Comparison of ENCODE assay signal across 20 cellular contexts in genomic region chr15:74821790-74822158, GRCh38. TPM values are rescaled to one million over a fixed set of nuclear protein-coding genes. Genes with fewer than 3 reads are reported as not detected.
DNase-seq lines count a peak whose midpoint lies in the region; TF ChIP-seq lines count a peak whose summit lies in the region.
"Had no signal": no experiment of that assay in that cellular context is flagged by ENCODE, and none has a peak within 500 bp of the region (broad histone marks: within the 10 kb centered on the region; RNA-seq: fewer than 3 reads in every experiment).

No MANE protein-coding gene starts in this region.

- H3K9ac ChIP-seq in BLaER1 (no peak overlapping the region), SU-DHL-6 (ENCODE audit: low read length) (no peak overlapping the region), neuronal stem cell (ENCODE audit: low read depth, low read length, poor library complexity) (no peak overlapping the region)

- H3K14ac ChIP-seq in neuronal stem cell (ENCODE audit: low read length): no peak overlapping the region

- peaks cover 37% of the 10 kb centered on the region for H3K4me1 ChIP-seq in BLaER1
- H3K4me1 ChIP-seq in HEK293 (ENCODE audit: control insufficient read depth, insufficient read depth, low read length): 0 out of 2 replicates have a peak, but pooled peaks cover 2% of the 10 kb centered on the region
- peaks cover 6 to 19% of the 10 kb centered on the region in 2 donors for H3K4me1 ChIP-seq in neuronal stem cell (ENCODE audit: control insufficient read depth in 2 of 2, insufficient read depth in 1 of 2, low read depth in 1 of 2, low read length in 2 of 2)
- no peaks in the 10 kb centered on the region; the same call in 1 of the 2 replicates for H3K4me1 ChIP-seq in HAP-1
- H3K4me1 ChIP-seq: SJCRH30 had no signal

- peaks cover 15% of the 10 kb centered on the region for H3K27me3 Mint-ChIP-seq in activated naive CD8-positive, alpha-beta T cell treated with anti-CD3 and anti-CD28 coated beads for 36 hours

- no peaks in the 10 kb centered on the region for H3K9me3 ChIP-seq in BLaER1
- H3K9me3 ChIP-seq in HEK293 (ENCODE audit: control insufficient read depth, insufficient read depth, low read depth, low read length): no peaks in the 10 kb centered on the region
- H3K9me3 ChIP-seq in SU-DHL-6 (ENCODE audit: insufficient read depth, low read length): no peaks in the 10 kb centered on the region
- no peaks in the 10 kb centered on the region for H3K9me3 ChIP-seq in neuronal stem cell (replicated peaks in 1 of 2; ENCODE audit: control insufficient read depth in 2 of 2, insufficient read depth in 1 of 2, low read depth in 1 of 2, low read length in 2 of 2)
- no peaks in the 10 kb centered on the region for H3K9me3 ChIP-seq in HAP-1
- H3K9me3 ChIP-seq: Peyer's patch, SJCRH30 had no signal

- no peak overlapping the region for H2BK12ac ChIP-seq in neuronal stem cell (ENCODE audit: low read length)

- peak overlapping the region; percentile 41; the same call in 1 of the 2 replicates for H3K27ac ChIP-seq in BLaER1
- H3K27ac ChIP-seq in HEK293 (ENCODE audit: extremely low read depth, low read depth, low read length): no peak overlapping the region
- peak overlapping the region; percentile 34; the same call in 1 of the 2 replicates for H3K27ac ChIP-seq in SU-DHL-6 (ENCODE audit: low read depth, low read length)
- no peak overlapping the region for H3K27ac ChIP-seq in neuronal stem cell (replicated peaks; ENCODE audit: low read length)
- H3K27ac ChIP-seq: C4-2B, Peyer's patch, SJCRH30 had no signal

- peaks cover 5% of the 10 kb centered on the region for H3K4me1 Mint-ChIP-seq in activated naive CD8-positive, alpha-beta T cell treated with anti-CD3 and anti-CD28 coated beads for 36 hours

- H3K4me2 ChIP-seq in BLaER1 (peak overlapping the region; percentile 66), SU-DHL-6 (ENCODE audit: low read depth, low read length, poor library complexity, severe bottlenecking) (peak overlapping the region; percentile 50), neuronal stem cell (ENCODE audit: insufficient read depth, low read length, poor library complexity, severe bottlenecking) (no peak overlapping the region)

- H3F3A ChIP-seq in SU-DHL-6 (ENCODE audit: insufficient read depth): no peaks in the 10 kb centered on the region

- TF ChIP-seq CTCF in HEK293 (tag by site-specific recombination; IDR thresholded peaks at IDR 0.05): no peak
- no peak for TF ChIP-seq CTCF in SU-DHL-6 (IDR thresholded peaks at IDR 0.05; ENCODE audit: insufficient read depth, low read length, poor library complexity, severe bottlenecking)

- H2BK5ac ChIP-seq in neuronal stem cell (ENCODE audit: low read length): no peak overlapping the region

- H3K79me1 ChIP-seq in neuronal stem cell (ENCODE audit: low read depth, low read length): no peaks in the 10 kb centered on the region

- no peaks in the 10 kb centered on the region for H3K9me2 ChIP-seq in SU-DHL-6 (replicated peaks; ENCODE audit: insufficient read depth, low read length)

- H3K4ac ChIP-seq in neuronal stem cell (ENCODE audit: low read length): no peak overlapping the region

- no peak overlapping the region for H3K27ac Mint-ChIP-seq in activated naive CD8-positive, alpha-beta T cell treated with anti-CD3 and anti-CD28 coated beads for 36 hours

- H3K27me3 ChIP-seq in BLaER1 (0 out of 2 replicates have a peak, but pooled peaks cover 1% of the 10 kb centered on the region), SU-DHL-6 (ENCODE audit: low read length) (no peaks in the 10 kb centered on the region), neuronal stem cell (ENCODE audit: control insufficient read depth in 3 of 3, insufficient read depth in 3 of 3, low read depth in 1 of 3, low read length in 3 of 3) (peaks cover 0 to 75% (median 17%) of the 10 kb centered on the region in 3 experiments), HAP-1 (ENCODE audit: low read depth) (peaks cover 42% of the 10 kb centered on the region)

- H3K9me3 Mint-ChIP-seq in activated naive CD8-positive, alpha-beta T cell treated with anti-CD3 and anti-CD28 coated beads for 36 hours: no peaks in the 10 kb centered on the region
- H3K9me3 Mint-ChIP-seq: CD8-positive, alpha-beta memory T cell had no signal

- no peak overlapping the region for H3K4me3 Mint-ChIP-seq in activated naive CD8-positive, alpha-beta T cell treated with anti-CD3 and anti-CD28 coated beads for 36 hours
- H3K4me3 Mint-ChIP-seq: CD8-positive, alpha-beta memory T cell had no signal

- H3K4me3 ChIP-seq in BLaER1: no peak overlapping the region
- no peak overlapping the region for H3K4me3 ChIP-seq in HEK293 (ENCODE audit: low read depth, low read length)
- no peak overlapping the region for H3K4me3 ChIP-seq in SU-DHL-6 (ENCODE audit: insufficient read depth, low read length, poor library complexity, severe bottlenecking)
- no peak overlapping the region for H3K4me3 ChIP-seq in neuronal stem cell (ENCODE audit: low read length in 2 of 2)
- no peak overlapping the region for H3K4me3 ChIP-seq in HAP-1
- H3K4me3 ChIP-seq: K562, SJCRH30 had no signal

- no peaks in the 10 kb centered on the region for H3K79me2 ChIP-seq in SU-DHL-6 (ENCODE audit: insufficient read depth, low read length)

- no peaks in the 10 kb centered on the region for H3K36me3 ChIP-seq in BLaER1
- H3K36me3 ChIP-seq in HEK293 (ENCODE audit: control insufficient read depth in 2 of 2, insufficient read depth in 1 of 2, low read length in 2 of 2): no peaks in the 10 kb centered on the region
- no peaks in the 10 kb centered on the region for H3K36me3 ChIP-seq in SU-DHL-6 (ENCODE audit: low read length)
- no peaks in the 10 kb centered on the region for H3K36me3 ChIP-seq in neuronal stem cell (replicated peaks in 1 of 2; ENCODE audit: control insufficient read depth in 2 of 2, insufficient read depth in 2 of 2, low read length in 2 of 2)
- H3K36me3 ChIP-seq in HAP-1 (replicated peaks): no peaks in the 10 kb centered on the region
- H3K36me3 ChIP-seq: Peyer's patch, SJCRH30 had no signal

- no peak overlapping the region for H4K8ac ChIP-seq in neuronal stem cell (ENCODE audit: low read depth, low read length)

- POLR2A ChIA-PET in HEK293 (lab: Yijun Ruan, JAX): no interaction called here

- H2AFZ ChIP-seq in SU-DHL-6 (ENCODE audit: low read depth, low read length, severe bottlenecking) (no peak overlapping the region), neuronal stem cell (ENCODE audit: low read length) (no peak overlapping the region)

- no peak overlapping the region for H4K91ac ChIP-seq in neuronal stem cell (ENCODE audit: low read depth, low read length, poor library complexity)

- H4K20me1 ChIP-seq in BLaER1: peaks cover 1% of the 10 kb centered on the region; the same call in 1 of the 2 replicates
- H4K20me1 ChIP-seq in SU-DHL-6 (ENCODE audit: low read depth, low read length): no peaks in the 10 kb centered on the region

- H3K18ac ChIP-seq in neuronal stem cell (ENCODE audit: low read length): peak overlapping the region; percentile 44

- no peak overlapping the region for H2AK5ac ChIP-seq in neuronal stem cell (ENCODE audit: low read depth, low read length)

- no peaks in the 10 kb centered on the region for H3K36me3 Mint-ChIP-seq in activated naive CD8-positive, alpha-beta T cell treated with anti-CD3 and anti-CD28 coated beads for 36 hours

- no peak overlapping the region for H2BK15ac ChIP-seq in neuronal stem cell (ENCODE audit: low read length)

- in situ Hi-C loops in HAP-1 (cut with MboI; ENCODE audit: low sequenced_read_pairs): loop anchor here (25.0 kb wide), 1 partner anchor 491 kb away; no protein-coding TSS in a partner anchor

- no peak overlapping the region for H2BK120ac ChIP-seq in neuronal stem cell (ENCODE audit: low read depth, low read length)

- CTCF ChIA-PET in HEK293 (lab: Yijun Ruan, JAX): interaction anchor here (0.6 to 1.8 kb wide), 5 partner anchors 11 to 129 kb away, joined by 3 to 6 read pairs (median 5); no protein-coding TSS in a partner anchor

- no CpG with 5 or more reads among the region's 7 CpGs for WGBS in neuronal stem cell (ENCODE audit: extremely low coverage in 2 of 2, insufficient read length in 2 of 2, insufficient replicate concordance in 1 of 2), 2 donors

- DNase-seq in neuronal stem cell (ENCODE audit: low spot score): no peak
- DNase-seq in activated naive CD8-positive, alpha-beta T cell treated with anti-CD3 and anti-CD28 coated beads for 36 hours: no peak
- no peak for DNase-seq in NCI-H82 treated with DMSO at 0.1 percent for 48 hours (lab: John Stamatoyannopoulos, UW; ENCODE audit: unreplicated experiment)
- DNase-seq in HAP-1 (ENCODE audit: low spot score in 2 of 2): no peak
- DNase-seq: Calu3; CD8-positive, alpha-beta memory T cell; DMS153; GDM1; NCI-H1417 treated with DMSO at 0.1 percent for 48 hours; NCI-H187 had no signal

- H3K23ac ChIP-seq in neuronal stem cell (ENCODE audit: low read depth, low read length, poor library complexity): no peak overlapping the region

TF ChIP-seq in HEK293, 187 proteins besides CTCF, POLR2A, EP300 and RAD21:
- TF ChIP-seq ZNF561 (tag by site-specific recombination; IDR thresholded peaks at IDR 0.05; ENCODE audit: borderline replicate concordance) (no peak), ZBTB20 (tag by site-specific recombination; IDR thresholded peaks at IDR 0.05) (0 out of 2 replicates have a peak, but pooled peaks have one; percentile 16)

RNA-seq across cellular contexts. Expression of gene CPLX3, which starts 4.7 kb away (rescaled TPM):
- 0.03 TPM for polyA plus RNA-seq in neuronal stem cell (2013, experiment 1 of 2)
- 0.03 TPM for polyA plus RNA-seq in neuronal stem cell (2013, experiment 2 of 2)
- under 1 TPM in 1 of 2 experiments, not detected in 1; 0.19 TPM for total RNA-seq in activated naive CD8-positive, alpha-beta T cell treated with anti-CD3 and anti-CD28 coated beads for 36 hours
- total RNA-seq: CD8-positive, alpha-beta memory T cell; H4; HepG2; K562; Peyer's patch; SJCRH30 had no signal
- polyA plus RNA-seq: CD8-positive, alpha-beta memory T cell; HepG2; K562 had no signal

RNA-seq across cellular contexts. Expression of gene LMAN1L, which starts 9.1 kb away (rescaled TPM):
- polyA plus RNA-seq in neuronal stem cell (2013, experiment 1 of 2): not detected
- polyA plus RNA-seq in neuronal stem cell (2013, experiment 2 of 2): not detected
- total RNA-seq in activated naive CD8-positive, alpha-beta T cell treated with anti-CD3 and anti-CD28 coated beads for 36 hours: under 1 TPM; 0.14 to 0.33 TPM
- total RNA-seq: HepG2, K562, NCI-H460, Peyer's patch, SJCRH30 had no signal
- polyA plus RNA-seq: CD8-positive, alpha-beta memory T cell; HepG2; K562 had no signal

RNA-seq across cellular contexts. Expression of gene ULK3, which starts 21.2 kb away (rescaled TPM):
- 16.2 TPM for polyA plus RNA-seq in neuronal stem cell (2013, experiment 1 of 2)
- 15.9 TPM for polyA plus RNA-seq in neuronal stem cell (2013, experiment 2 of 2)
- total RNA-seq in activated naive CD8-positive, alpha-beta T cell treated with anti-CD3 and anti-CD28 coated beads for 36 hours: 10 to 100 TPM; 41.1 to 49.9 TPM

RNA-seq across cellular contexts. Expression of gene CSK, which starts 39.9 kb away (rescaled TPM):
- polyA plus RNA-seq in neuronal stem cell (2013, experiment 1 of 2): 40.7 TPM
- 40.4 TPM for polyA plus RNA-seq in neuronal stem cell (2013, experiment 2 of 2)
- 100 to 1,000 TPM; 308 to 310 TPM for total RNA-seq in activated naive CD8-positive, alpha-beta T cell treated with anti-CD3 and anti-CD28 coated beads for 36 hours

RNA-seq across cellular contexts. Expression of gene SCAMP2, which starts 51.4 kb away (rescaled TPM):
- polyA plus RNA-seq in neuronal stem cell (2013, experiment 1 of 2): 40.9 TPM
- 46.5 TPM for polyA plus RNA-seq in neuronal stem cell (2013, experiment 2 of 2)
- total RNA-seq in activated naive CD8-positive, alpha-beta T cell treated with anti-CD3 and anti-CD28 coated beads for 36 hours: 10 to 100 TPM; 57.5 to 59.6 TPM

Comparison
In these comparisons a context has a peak if more than half of its experiments do, and no peak if none do; other contexts are left out.
1. H3K27ac ChIP-seq: peak in BLaER1 (single experiment) and SU-DHL-6 (single experiment); none in HEK293 (single experiment) and neuronal stem cell (single experiment).